In genomic region chr12:80641936-80642335, GRCh38 we compare ENCODE assay signal across 32 cellular contexts.
"Had no signal": no experiment of that assay in that cellular context is flagged by ENCODE, and none has a peak within 500 bp of the region (broad histone marks: within the 10 kb centered on the region; RNA-seq: fewer than 3 reads in every experiment).

No MANE protein-coding gene starts in this region.

- H3K4me3 Mint-ChIP-seq: activated B cell treated with CpG ODN at 0.5 μM for 24 hours; activated CD4-positive, alpha-beta memory T cell treated with anti-CD3 and anti-CD28 coated beads for 36 hours; activated naive CD4-positive, alpha-beta T cell treated with anti-CD3 and anti-CD28 coated beads for 36 hours; activated T-cell treated with anti-CD3 and anti-CD28 coated beads, Interleukin-2, amount 50 U/mL, for 4 hours; activated T-helper 1 cell treated with anti-CD3 and anti-CD28 coated beads, Interleukin-12 subunit alpha, Interleukin-12 subunit beta, Interleukin-2, Interleukin-4 antibody, amounts not matched to agents 30 ng/mL and 10 ng/mL and 1 ng/mL, durations not matched to agents 14 hours and 24 hours and 36 hours; brain had no signal

- H3K27ac Mint-ChIP-seq: activated B cell treated with CpG ODN at 0.5 μM for 24 hours; activated CD4-positive, alpha-beta memory T cell treated with anti-CD3 and anti-CD28 coated beads for 36 hours; activated naive CD4-positive, alpha-beta T cell treated with anti-CD3 and anti-CD28 coated beads for 36 hours; activated naive CD4-positive, alpha-beta T cell treated with anti-CD3 and anti-CD28 coated beads, Interleukin-2, amount 50 U/mL, for 72 hours; activated T-helper 1 cell treated with anti-CD3 and anti-CD28 coated beads, Interleukin-12 subunit alpha, Interleukin-12 subunit beta, Interleukin-2, Interleukin-4 antibody, amounts not matched to agents 30 ng/mL and 10 ng/mL and 1 ng/mL, durations not matched to agents 14 hours and 24 hours and 36 hours; brain had no signal

- H3K27ac ChIP-seq: KMS-11, RWPE1, VCaP had no signal

- H3K4me2 ChIP-seq: KMS-11 had no signal

- DNase-seq: activated B cell treated with CpG ODN at 0.5 μM for 24 hours; activated CD4-positive, alpha-beta memory T cell treated with anti-CD3 and anti-CD28 coated beads for 36 hours; activated CD4-positive, alpha-beta T cell treated with anti-CD3 and anti-CD28 coated beads for 4 hours; activated CD4-positive, alpha-beta T cell treated with anti-CD3 and anti-CD28 coated beads, Interleukin-2, amount 50 U/mL, for 1 hour; activated CD4-positive, CD25-positive, alpha-beta regulatory T cell treated with anti-CD3 and anti-CD28 coated beads, Interleukin-2, amount 50 U/mL, for 72 hours; activated CD8-positive, alpha-beta memory T cell treated with anti-CD3 and anti-CD28 coated beads, Interleukin-2, amount 50 U/mL, for 4 hours; activated gamma-delta T cell treated with Interleukin-2 at 50 U/mL for 16 hours; activated naive CD4-positive, alpha-beta T cell treated with anti-CD3 and anti-CD28 coated beads for 36 hours; activated T-cell treated with anti-CD3 and anti-CD28 coated beads for 4 hours; activated T-cell treated with anti-CD3 and anti-CD28 coated beads, Interleukin-2, amount 50 U/mL, for 4 hours; anterior cingulate cortex; caudate nucleus; MM.1S; MV-4-11; NCI-H1092; NCI-H1436 treated with DMSO at 0.1 percent for 48 hours; NCI-H1694 treated with DMSO at 0.1 percent for 48 hours; NCI-H2029; NCI-H345; NCI-H524 treated with DMSO at 0.1 percent for 48 hours; PC-3; SW 1271; T-helper 1 cell; T-helper 2 cell; T-helper 9 cell had no signal

- H3K36me3 Mint-ChIP-seq: activated CD4-positive, alpha-beta memory T cell treated with anti-CD3 and anti-CD28 coated beads for 36 hours; activated naive CD4-positive, alpha-beta T cell treated with anti-CD3 and anti-CD28 coated beads, Interleukin-2, amount 50 U/mL, for 72 hours; brain had no signal

- H3K4me1 Mint-ChIP-seq: activated B cell treated with CpG ODN at 0.5 μM for 24 hours, brain had no signal

- H3K27me3 Mint-ChIP-seq: activated B cell treated with CpG ODN at 0.5 μM for 24 hours; activated CD4-positive, alpha-beta memory T cell treated with anti-CD3 and anti-CD28 coated beads for 36 hours; brain had no signal

- ATAC-seq: activated naive CD4-positive, alpha-beta T cell treated with anti-CD3 and anti-CD28 coated beads, Interleukin-2, amount 50 U/mL, for 72 hours; activated T-cell treated with anti-CD3 and anti-CD28 coated beads, Interleukin-2, amount 50 U/mL, for 4 hours; PC-3; Right ventricle myocardium inferior had no signal

- H3K9me3 Mint-ChIP-seq: activated B cell treated with CpG ODN at 0.5 μM for 24 hours; activated T-helper 1 cell treated with anti-CD3 and anti-CD28 coated beads, Interleukin-12 subunit alpha, Interleukin-12 subunit beta, Interleukin-2, Interleukin-4 antibody, amounts not matched to agents 30 ng/mL and 10 ng/mL and 1 ng/mL, durations not matched to agents 14 hours and 24 hours and 36 hours; brain had no signal

- H3K9ac ChIP-seq: KMS-11 had no signal
